10 cellular contexts compared by ENCODE assay signal in the genomic region with DNA sequence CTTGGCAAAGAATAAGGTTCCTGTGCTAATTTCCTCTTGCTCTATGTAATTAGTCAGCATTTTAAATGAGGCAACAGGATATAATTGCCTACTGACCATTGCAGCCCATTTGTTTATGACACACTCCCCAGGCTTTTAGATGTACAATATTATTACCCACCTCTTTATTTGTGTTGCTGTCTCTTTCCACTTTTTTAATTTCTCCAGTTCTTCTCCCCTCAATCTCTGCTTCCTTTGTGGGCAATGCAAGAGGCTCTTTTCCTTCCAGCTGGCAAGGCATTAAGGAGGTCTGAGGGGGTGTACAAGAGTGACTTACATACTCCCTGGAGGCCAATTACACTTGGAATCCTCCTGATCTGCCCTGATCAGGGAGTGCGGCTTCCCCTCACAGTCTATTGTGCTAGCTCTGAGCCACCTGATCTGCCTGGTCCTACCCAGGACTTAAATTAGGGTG.
DNase-seq lines count a peak whose midpoint lies in the region; ATAC-seq, FAIRE-seq and TF ChIP-seq lines count a peak whose summit lies in the region.
"Had no signal": no experiment of that assay in that cellular context is flagged by ENCODE, and none has a peak within 500 bp of the region (broad histone marks: within the 10 kb centered on the region; RNA-seq: fewer than 3 reads in every experiment).

No MANE protein-coding gene starts in this region.

- H3K9me3 Mint-ChIP-seq in activated CD8-positive, alpha-beta memory T cell treated with anti-CD3 and anti-CD28 coated beads, Interleukin-2, amount 10 ng/mL, durations not matched to agents 7 days and 5 days (ENCODE audit: low read depth), result no peaks in the 10 kb centered on the region

- H3K27me3 ChIP-seq in RWPE2 (ENCODE audit: insufficient read depth, poor library complexity, severe bottlenecking), result no peaks in the 10 kb centered on the region
- H3K27me3 ChIP-seq in colonic mucosa, result no peaks in the 10 kb centered on the region

- no peaks in the 10 kb centered on the region for H3K36me3 Mint-ChIP-seq in activated CD8-positive, alpha-beta memory T cell treated with anti-CD3 and anti-CD28 coated beads, Interleukin-2, amount 10 ng/mL, durations not matched to agents 7 days and 5 days

- H3K27ac Mint-ChIP-seq in activated CD8-positive, alpha-beta memory T cell treated with anti-CD3 and anti-CD28 coated beads, Interleukin-2, amount 10 ng/mL, durations not matched to agents 7 days and 5 days, result no peak overlapping the region

- intact Hi-C loops in sciatic nerve (cut with DNase I) (no loop called here), colonic mucosa (cut with DNase I) (no loop called here)

- no peak overlapping the region for H3K4me3 ChIP-seq in RWPE2 (ENCODE audit: severe bottlenecking)
- H3K4me3 ChIP-seq in fibroblast of villous mesenchyme (ENCODE audit: low read depth, low read length), result no peak overlapping the region
- H3K4me3 ChIP-seq in colonic mucosa, result no peak overlapping the region

- H3K27me3 Mint-ChIP-seq in activated CD8-positive, alpha-beta memory T cell treated with anti-CD3 and anti-CD28 coated beads, Interleukin-2, amount 10 ng/mL, durations not matched to agents 7 days and 5 days, result no peaks in the 10 kb centered on the region

- H3K27ac ChIP-seq in RWPE2 (ENCODE audit: poor library complexity, severe bottlenecking) (peak overlapping the region; percentile 99), colonic mucosa (no peak overlapping the region)

- H3K4me1 Mint-ChIP-seq in activated CD8-positive, alpha-beta memory T cell treated with anti-CD3 and anti-CD28 coated beads, Interleukin-2, amount 10 ng/mL, durations not matched to agents 7 days and 5 days, result no peaks in the 10 kb centered on the region

- H3K36me3 ChIP-seq in RWPE2 (ENCODE audit: low read depth) (no peaks in the 10 kb centered on the region), colonic mucosa (no peaks in the 10 kb centered on the region)

- FAIRE-seq in H54 (lab: Jason Lieb, UNC) (peak; percentile 38), GM12892 (lab: Jason Lieb, UNC) (no peak)

- no peak overlapping the region for H3K4me3 Mint-ChIP-seq in activated CD8-positive, alpha-beta memory T cell treated with anti-CD3 and anti-CD28 coated beads, Interleukin-2, amount 10 ng/mL, durations not matched to agents 7 days and 5 days

- DNase-seq in H54 (ENCODE audit: insufficient read length, low spot score), result no peak
- DNase-seq in RWPE2 (ENCODE audit: low spot score), result no peak
- peak; percentile 59 for DNase-seq in fibroblast of villous mesenchyme (ENCODE audit: low read depth)
- DNase-seq in sciatic nerve (ENCODE audit: low spot score), result no peak
- DNase-seq in colonic mucosa, result no peak
- no peak for DNase-seq in activated CD8-positive, alpha-beta memory T cell treated with anti-CD3 and anti-CD28 coated beads, Interleukin-2, amount 10 ng/mL, durations not matched to agents 7 days and 5 days
- no peak for DNase-seq in GM12892 (ENCODE audit: insufficient read length)
- no peak for DNase-seq in DMS153 (lab: John Stamatoyannopoulos, UW)
- DNase-seq: activated CD4-positive, alpha-beta T cell treated with anti-CD3 and anti-CD28 coated beads, Interleukin-2, amount 50 U/mL, for 1 hour; effector memory CD4-positive, alpha-beta T cell had no signal

- peak; percentile 49 for ATAC-seq in RWPE2 (ENCODE audit: low read depth)
- peak; percentile 45 for ATAC-seq in sciatic nerve
- no peak for ATAC-seq in activated CD8-positive, alpha-beta memory T cell treated with anti-CD3 and anti-CD28 coated beads, Interleukin-2, amount 10 ng/mL, durations not matched to agents 7 days and 5 days

- H3K4me1 ChIP-seq in RWPE2 (ENCODE audit: insufficient read depth, poor library complexity, severe bottlenecking) (peaks cover 40% of the 10 kb centered on the region), colonic mucosa (no peaks in the 10 kb centered on the region)

- CTCF ChIA-PET in activated CD8-positive, alpha-beta memory T cell treated with anti-CD3 and anti-CD28 coated beads, Interleukin-2, amount 10 ng/mL, durations not matched to agents 7 days and 5 days (lab: Charles Lee), result no interaction called here

- TF ChIP-seq POLR2A in H54 (IDR thresholded peaks at IDR 0.05; ENCODE audit: low read depth, low read length) (no peak), GM12892 (IDR thresholded peaks at IDR 0.05; ENCODE audit: low read depth, low read length) (no peak)

- TF ChIP-seq CTCF in RWPE2 (IDR thresholded peaks at IDR 0.05; ENCODE audit: poor library complexity, severe bottlenecking), result no peak
- no peak for TF ChIP-seq CTCF in fibroblast of villous mesenchyme (IDR thresholded peaks at IDR 0.05; ENCODE audit: insufficient read depth, low read depth, low read length)
- TF ChIP-seq CTCF in colonic mucosa (IDR thresholded peaks at IDR 0.05), result no peak

- no peak overlapping the region for H3K9ac ChIP-seq in colonic mucosa (ENCODE audit: low read depth in 2 of 2, low read length in 2 of 2)

- no peaks in the 10 kb centered on the region for H3K9me3 ChIP-seq in RWPE2 (ENCODE audit: severe bottlenecking)
- H3K9me3 ChIP-seq in colonic mucosa, result no peaks in the 10 kb centered on the region
